In the genomic region with DNA sequence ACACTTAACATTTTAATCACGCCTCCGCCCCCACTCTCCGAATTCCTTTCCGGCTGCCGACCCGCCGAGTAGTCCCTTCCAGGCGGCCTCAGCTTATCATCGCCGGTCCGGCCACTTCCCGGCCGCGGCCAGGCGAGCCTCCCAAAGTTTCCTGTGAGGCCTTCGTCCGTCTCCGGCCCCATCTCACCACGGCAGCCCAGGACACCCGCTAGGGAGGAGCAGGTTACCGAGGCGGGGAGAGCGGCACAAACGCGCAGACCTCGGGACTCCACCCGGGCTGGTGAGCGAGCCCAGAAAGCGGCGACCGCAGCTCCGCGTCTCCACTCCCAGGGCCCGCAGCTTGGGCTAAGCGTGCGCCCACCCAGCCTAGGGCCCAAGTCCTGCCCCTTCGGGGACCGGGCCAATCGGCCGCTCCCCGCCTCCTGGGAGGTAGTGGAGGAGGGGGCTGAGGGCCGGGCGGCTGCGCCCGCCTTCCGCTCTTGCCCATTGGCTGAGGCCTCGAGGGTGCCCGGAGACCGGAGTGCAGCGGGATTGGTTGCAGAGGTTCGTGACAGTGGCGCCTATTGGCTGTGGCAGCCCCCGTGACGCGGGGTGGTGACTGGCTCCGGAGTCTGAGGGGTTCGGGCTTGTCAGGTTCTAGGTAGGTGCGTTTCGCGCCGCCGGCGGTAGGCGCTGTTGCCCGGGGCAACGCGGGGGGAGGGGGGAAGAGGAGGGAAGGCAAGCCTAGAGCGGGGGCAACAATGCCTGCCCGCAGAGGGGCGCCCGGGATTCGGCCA, we compare ENCODE assay signal across 1 cellular context.
TF ChIP-seq lines count a peak whose summit lies in the region.

No MANE protein-coding gene starts in this region.

TF ChIP-seq in K562, 482 proteins besides CTCF, POLR2A, EP300 and RAD21 (continued from another document and continues in another):
- TF ChIP-seq, protein P1, sequence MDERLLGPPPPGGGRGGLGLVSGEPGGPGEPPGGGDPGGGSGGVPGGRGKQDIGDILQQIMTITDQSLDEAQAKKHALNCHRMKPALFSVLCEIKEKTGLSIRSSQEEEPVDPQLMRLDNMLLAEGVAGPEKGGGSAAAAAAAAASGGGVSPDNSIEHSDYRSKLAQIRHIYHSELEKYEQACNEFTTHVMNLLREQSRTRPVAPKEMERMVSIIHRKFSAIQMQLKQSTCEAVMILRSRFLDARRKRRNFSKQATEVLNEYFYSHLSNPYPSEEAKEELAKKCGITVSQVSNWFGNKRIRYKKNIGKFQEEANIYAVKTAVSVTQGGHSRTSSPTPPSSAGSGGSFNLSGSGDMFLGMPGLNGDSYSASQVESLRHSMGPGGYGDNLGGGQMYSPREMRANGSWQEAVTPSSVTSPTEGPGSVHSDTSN (CRISPR knock-in tag; IDR thresholded peaks at IDR 0.05; ENCODE audit: low read depth) = no peak
- TF ChIP-seq, protein P1 (tag; conservative IDR thresholded peaks at IDR 0.05; ENCODE audit: low read depth) = peak; percentile 85
- TF ChIP-seq PHB2 (IDR thresholded peaks at IDR 0.05; ENCODE audit: low read depth) (no peak), NR2C1 (IDR thresholded peaks at IDR 0.05) (no peak), NR2C1 (tag; IDR thresholded peaks at IDR 0.05) (peak; percentile 11; the same call in 1 of the 2 replicates), ZNF551 (CRISPR knock-in tag; IDR thresholded peaks at IDR 0.05) (no peak), AFF1 (IDR thresholded peaks at IDR 0.05; ENCODE audit: low read depth in 1 of 2, partially characterized antibody in 2 of 2) (peak; percentile 25 to 50), CHD2 (IDR thresholded peaks at IDR 0.05; ENCODE audit: low read depth, low read length) (peak; percentile 82), TBL1XR1 (IDR thresholded peaks at IDR 0.05; ENCODE audit: low read length in 2 of 2) (no peak; a peak in 1 of 4 replicates), DMBX1 (CRISPR knock-in tag; IDR thresholded peaks at IDR 0.05; ENCODE audit: borderline replicate concordance) (no peak), BACH1 (tag; IDR thresholded peaks at IDR 0.05) (no peak), NFIX (CRISPR knock-in tag; IDR thresholded peaks at IDR 0.05; ENCODE audit: low read depth) (no peak), U2AF1 (optimal IDR thresholded peaks at IDR 0.05; ENCODE audit: low read depth, low read length) (peak; percentile 17), PURB (CRISPR knock-in tag; IDR thresholded peaks at IDR 0.05; ENCODE audit: low read depth) (no peak), ZNF699 (CRISPR knock-in tag; IDR thresholded peaks at IDR 0.05; ENCODE audit: insufficient replicate concordance) (no peak), ZNF431 (CRISPR knock-in tag; IDR thresholded peaks at IDR 0.05) (no peak), TCF3 (CRISPR knock-in tag; IDR thresholded peaks at IDR 0.05) (peak; percentile 44), PTBP1 (IDR thresholded peaks at IDR 0.05; ENCODE audit: low read depth, low read length) (no peak), SMARCB1 (IDR thresholded peaks at IDR 0.05; ENCODE audit: insufficient read length, low read depth) (no peak), ZNF3 (CRISPR knock-in tag; IDR thresholded peaks at IDR 0.05) (no peak), LARP7 (IDR thresholded peaks at IDR 0.05) (no peak), MTF1 (CRISPR knock-in tag; IDR thresholded peaks at IDR 0.05; ENCODE audit: borderline replicate concordance) (no peak), MAZ (CRISPR knock-in tag; conservative IDR thresholded peaks at IDR 0.05 in 1 of 2, IDR thresholded peaks at IDR 0.05 in 1 of 2) (peak; percentile 91 to 95; a peak in 3 of 4 replicates), ZNF316 (IDR thresholded peaks at IDR 0.05) (peak; percentile 82), GTF2A2 (tag; IDR thresholded peaks at IDR 0.05) (no peak; the same call in 1 of the 2 replicates), NRF1 (conservative IDR thresholded peaks at IDR 0.05 in 1 of 2, IDR thresholded peaks at IDR 0.05 in 1 of 2) (peak; percentile 88 to 91), CBX3 (IDR thresholded peaks at IDR 0.05; ENCODE audit: borderline replicate concordance in 1 of 2, low read length in 2 of 2) (no peak), ELF2 (CRISPR knock-in tag; IDR thresholded peaks at IDR 0.05) (no peak; the same call in 1 of the 2 replicates), ZKSCAN3 (CRISPR knock-in tag; IDR thresholded peaks at IDR 0.05) (no peak), E2F5 (CRISPR knock-in tag; IDR thresholded peaks at IDR 0.05) (no peak), ZNF57 (CRISPR knock-in tag; IDR thresholded peaks at IDR 0.05) (0 out of 2 replicates have a peak, but pooled peaks have one; percentile 22), CBFA2T2 (conservative IDR thresholded peaks at IDR 0.05) (0 out of 2 replicates have a peak, but pooled peaks have one; percentile 3), MED1 (CRISPR knock-in tag; IDR thresholded peaks at IDR 0.05; ENCODE audit: borderline replicate concordance) (no peak), JUN (IDR thresholded peaks at IDR 0.05; ENCODE audit: borderline replicate concordance, low read depth, low read length) (no peak), JUN (CRISPR knock-in tag; IDR thresholded peaks at IDR 0.05; ENCODE audit: borderline replicate concordance) (no peak), ZNF133 (CRISPR knock-in tag; IDR thresholded peaks at IDR 0.05) (no peak), KDM1A (IDR thresholded peaks at IDR 0.05) (peak in 1 of 2 experiments; percentile 90; a peak in 2 of 4 replicates), FOXA1 (IDR thresholded peaks at IDR 0.05; ENCODE audit: borderline replicate concordance) (no peak)
- TF ChIP-seq, protein P2, sequence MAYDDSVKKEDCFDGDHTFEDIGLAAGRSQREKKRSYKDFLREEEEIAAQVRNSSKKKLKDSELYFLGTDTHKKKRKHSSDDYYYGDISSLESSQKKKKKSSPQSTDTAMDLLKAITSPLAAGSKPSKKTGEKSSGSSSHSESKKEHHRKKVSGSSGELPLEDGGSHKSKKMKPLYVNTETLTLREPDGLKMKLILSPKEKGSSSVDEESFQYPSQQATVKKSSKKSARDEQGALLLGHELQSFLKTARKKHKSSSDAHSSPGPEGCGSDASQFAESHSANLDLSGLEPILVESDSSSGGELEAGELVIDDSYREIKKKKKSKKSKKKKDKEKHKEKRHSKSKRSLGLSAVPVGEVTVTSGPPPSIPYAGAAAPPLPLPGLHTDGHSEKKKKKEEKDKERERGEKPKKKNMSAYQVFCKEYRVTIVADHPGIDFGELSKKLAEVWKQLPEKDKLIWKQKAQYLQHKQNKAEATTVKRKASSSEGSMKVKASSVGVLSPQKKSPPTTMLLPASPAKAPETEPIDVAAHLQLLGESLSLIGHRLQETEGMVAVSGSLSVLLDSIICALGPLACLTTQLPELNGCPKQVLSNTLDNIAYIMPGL (CRISPR knock-in tag; IDR thresholded peaks at IDR 0.05) = peak; percentile 75; the same call in 1 of the 2 replicates
- TF ChIP-seq, protein P3, sequence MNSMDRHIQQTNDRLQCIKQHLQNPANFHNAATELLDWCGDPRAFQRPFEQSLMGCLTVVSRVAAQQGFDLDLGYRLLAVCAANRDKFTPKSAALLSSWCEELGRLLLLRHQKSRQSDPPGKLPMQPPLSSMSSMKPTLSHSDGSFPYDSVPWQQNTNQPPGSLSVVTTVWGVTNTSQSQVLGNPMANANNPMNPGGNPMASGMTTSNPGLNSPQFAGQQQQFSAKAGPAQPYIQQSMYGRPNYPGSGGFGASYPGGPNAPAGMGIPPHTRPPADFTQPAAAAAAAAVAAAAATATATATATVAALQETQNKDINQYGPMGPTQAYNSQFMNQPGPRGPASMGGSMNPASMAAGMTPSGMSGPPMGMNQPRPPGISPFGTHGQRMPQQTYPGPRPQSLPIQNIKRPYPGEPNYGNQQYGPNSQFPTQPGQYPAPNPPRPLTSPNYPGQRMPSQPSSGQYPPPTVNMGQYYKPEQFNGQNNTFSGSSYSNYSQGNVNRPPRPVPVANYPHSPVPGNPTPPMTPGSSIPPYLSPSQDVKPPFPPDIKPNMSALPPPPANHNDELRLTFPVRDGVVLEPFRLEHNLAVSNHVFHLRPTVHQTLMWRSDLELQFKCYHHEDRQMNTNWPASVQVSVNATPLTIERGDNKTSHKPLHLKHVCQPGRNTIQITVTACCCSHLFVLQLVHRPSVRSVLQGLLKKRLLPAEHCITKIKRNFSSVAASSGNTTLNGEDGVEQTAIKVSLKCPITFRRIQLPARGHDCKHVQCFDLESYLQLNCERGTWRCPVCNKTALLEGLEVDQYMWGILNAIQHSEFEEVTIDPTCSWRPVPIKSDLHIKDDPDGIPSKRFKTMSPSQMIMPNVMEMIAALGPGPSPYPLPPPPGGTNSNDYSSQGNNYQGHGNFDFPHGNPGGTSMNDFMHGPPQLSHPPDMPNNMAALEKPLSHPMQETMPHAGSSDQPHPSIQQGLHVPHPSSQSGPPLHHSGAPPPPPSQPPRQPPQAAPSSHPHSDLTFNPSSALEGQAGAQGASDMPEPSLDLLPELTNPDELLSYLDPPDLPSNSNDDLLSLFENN (IDR thresholded peaks at IDR 0.05; ENCODE audit: low read depth in 2 of 2, low read length in 2 of 2) = peak; percentile 17 to 61; a peak in 1 of 4 replicates
- TF ChIP-seq, protein P4, sequence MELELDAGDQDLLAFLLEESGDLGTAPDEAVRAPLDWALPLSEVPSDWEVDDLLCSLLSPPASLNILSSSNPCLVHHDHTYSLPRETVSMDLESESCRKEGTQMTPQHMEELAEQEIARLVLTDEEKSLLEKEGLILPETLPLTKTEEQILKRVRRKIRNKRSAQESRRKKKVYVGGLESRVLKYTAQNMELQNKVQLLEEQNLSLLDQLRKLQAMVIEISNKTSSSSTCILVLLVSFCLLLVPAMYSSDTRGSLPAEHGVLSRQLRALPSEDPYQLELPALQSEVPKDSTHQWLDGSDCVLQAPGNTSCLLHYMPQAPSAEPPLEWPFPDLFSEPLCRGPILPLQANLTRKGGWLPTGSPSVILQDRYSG (tag; conservative IDR thresholded peaks at IDR 0.05; ENCODE audit: low read depth) = no peak
- TF ChIP-seq, protein P5, sequence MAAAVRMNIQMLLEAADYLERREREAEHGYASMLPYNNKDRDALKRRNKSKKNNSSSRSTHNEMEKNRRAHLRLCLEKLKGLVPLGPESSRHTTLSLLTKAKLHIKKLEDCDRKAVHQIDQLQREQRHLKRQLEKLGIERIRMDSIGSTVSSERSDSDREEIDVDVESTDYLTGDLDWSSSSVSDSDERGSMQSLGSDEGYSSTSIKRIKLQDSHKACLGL (CRISPR knock-in tag; IDR thresholded peaks at IDR 0.05; ENCODE audit: borderline replicate concordance, poor library complexity, severe bottlenecking) = no peak
- TF ChIP-seq, protein P6, sequence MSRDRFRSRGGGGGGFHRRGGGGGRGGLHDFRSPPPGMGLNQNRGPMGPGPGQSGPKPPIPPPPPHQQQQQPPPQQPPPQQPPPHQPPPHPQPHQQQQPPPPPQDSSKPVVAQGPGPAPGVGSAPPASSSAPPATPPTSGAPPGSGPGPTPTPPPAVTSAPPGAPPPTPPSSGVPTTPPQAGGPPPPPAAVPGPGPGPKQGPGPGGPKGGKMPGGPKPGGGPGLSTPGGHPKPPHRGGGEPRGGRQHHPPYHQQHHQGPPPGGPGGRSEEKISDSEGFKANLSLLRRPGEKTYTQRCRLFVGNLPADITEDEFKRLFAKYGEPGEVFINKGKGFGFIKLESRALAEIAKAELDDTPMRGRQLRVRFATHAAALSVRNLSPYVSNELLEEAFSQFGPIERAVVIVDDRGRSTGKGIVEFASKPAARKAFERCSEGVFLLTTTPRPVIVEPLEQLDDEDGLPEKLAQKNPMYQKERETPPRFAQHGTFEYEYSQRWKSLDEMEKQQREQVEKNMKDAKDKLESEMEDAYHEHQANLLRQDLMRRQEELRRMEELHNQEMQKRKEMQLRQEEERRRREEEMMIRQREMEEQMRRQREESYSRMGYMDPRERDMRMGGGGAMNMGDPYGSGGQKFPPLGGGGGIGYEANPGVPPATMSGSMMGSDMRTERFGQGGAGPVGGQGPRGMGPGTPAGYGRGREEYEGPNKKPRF (IDR thresholded peaks at IDR 0.05; ENCODE audit: low read depth, low read length) = no peak
- TF ChIP-seq, protein P7, sequence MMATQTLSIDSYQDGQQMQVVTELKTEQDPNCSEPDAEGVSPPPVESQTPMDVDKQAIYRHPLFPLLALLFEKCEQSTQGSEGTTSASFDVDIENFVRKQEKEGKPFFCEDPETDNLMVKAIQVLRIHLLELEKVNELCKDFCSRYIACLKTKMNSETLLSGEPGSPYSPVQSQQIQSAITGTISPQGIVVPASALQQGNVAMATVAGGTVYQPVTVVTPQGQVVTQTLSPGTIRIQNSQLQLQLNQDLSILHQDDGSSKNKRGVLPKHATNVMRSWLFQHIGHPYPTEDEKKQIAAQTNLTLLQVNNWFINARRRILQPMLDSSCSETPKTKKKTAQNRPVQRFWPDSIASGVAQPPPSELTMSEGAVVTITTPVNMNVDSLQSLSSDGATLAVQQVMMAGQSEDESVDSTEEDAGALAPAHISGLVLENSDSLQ (IDR thresholded peaks at IDR 0.05) = peak; percentile 97
